Comparison of ENCODE assay signal across 8 cellular contexts in genomic region chr2:63189026-63189425, GRCh38.
DNase-seq lines count a peak whose midpoint lies in the region; ATAC-seq and TF ChIP-seq lines count a peak whose summit lies in the region.

No MANE protein-coding gene starts in this region.

- no peak overlapping the region for H3K4me3 ChIP-seq in left lung
- no peak overlapping the region for H3K4me3 ChIP-seq in effector memory CD4-positive, alpha-beta T cell (ENCODE audit: insufficient read depth, low read depth, low read length, poor library complexity, severe bottlenecking)

- no peaks in the 10 kb centered on the region for H3K4me1 ChIP-seq in left lung
- H3K4me1 ChIP-seq in effector memory CD4-positive, alpha-beta T cell (ENCODE audit: control insufficient read depth, insufficient read depth, low read length, poor library complexity, severe bottlenecking): no peaks in the 10 kb centered on the region

- no peaks in the 10 kb centered on the region for H3K36me3 ChIP-seq in left lung
- no peaks in the 10 kb centered on the region for H3K36me3 ChIP-seq in effector memory CD4-positive, alpha-beta T cell (ENCODE audit: control insufficient read depth, insufficient read depth, low read length)

- intact Hi-C loops in left lung (cut with DNase I): no loop called here

- peak; percentile 73 for ATAC-seq in left lung
- ATAC-seq in stimulated activated naive CD8-positive, alpha-beta T cell treated with anti-CD3 and anti-CD28 coated beads, Interleukin-15, Interleukin-2, amounts not matched to agents 100 U/mL and 50 U/mL, for 24 hours: no peak

- peaks cover 0 to 25% of the 10 kb centered on the region in 2 donors for H3K9me3 ChIP-seq in left lung
- H3K9me3 ChIP-seq in effector memory CD4-positive, alpha-beta T cell (ENCODE audit: control insufficient read depth, low read length): peaks cover 6% of the 10 kb centered on the region

- DNase-seq in GM19238 (ENCODE audit: insufficient read length, low spot score) (peak; percentile 2), amniotic epithelial cell (ENCODE audit: low read depth) (peak; percentile 51), left lung (no peak)
- no peak for DNase-seq in stimulated activated naive CD8-positive, alpha-beta T cell treated with anti-CD3 and anti-CD28 coated beads, Interleukin-15, Interleukin-2, amounts not matched to agents 100 U/mL and 50 U/mL, for 24 hours
- DNase-seq in effector memory CD4-positive, alpha-beta T cell: no peak
- DNase-seq in stimulated activated CD4-positive, alpha-beta T cell treated with anti-CD3 and anti-CD28 coated beads, Interleukin-4, amount 100 ng/mL, for 24 hours: no peak

- TF ChIP-seq CTCF in C4-2B (conservative IDR thresholded peaks at IDR 0.05): peak; percentile 71
- peak in 1 of 2 donors; percentile 26 for TF ChIP-seq CTCF in left lung (IDR thresholded peaks at IDR 0.05)

- TF ChIP-seq RAD21 in Ishikawa (IDR thresholded peaks at IDR 0.05; ENCODE audit: low read depth): peak; percentile 72

- no peaks in the 10 kb centered on the region for H3K27me3 ChIP-seq in left lung
- H3K27me3 ChIP-seq in effector memory CD4-positive, alpha-beta T cell (replicated peaks; ENCODE audit: control insufficient read depth, insufficient read depth, low read length, poor library complexity, severe bottlenecking): no peaks in the 10 kb centered on the region

- TF ChIP-seq EP300 in Ishikawa (IDR thresholded peaks at IDR 0.05; ENCODE audit: borderline replicate concordance): no peak

- H3K27ac ChIP-seq in C4-2B: no peak overlapping the region
- H3K27ac ChIP-seq in left lung: no peak overlapping the region
- H3K27ac ChIP-seq in effector memory CD4-positive, alpha-beta T cell (ENCODE audit: insufficient read depth, low read length, poor library complexity, severe bottlenecking): no peak overlapping the region

TF ChIP-seq in Ishikawa, 13 proteins besides CTCF, POLR2A, EP300 and RAD21:
- TF ChIP-seq, protein P1, sequence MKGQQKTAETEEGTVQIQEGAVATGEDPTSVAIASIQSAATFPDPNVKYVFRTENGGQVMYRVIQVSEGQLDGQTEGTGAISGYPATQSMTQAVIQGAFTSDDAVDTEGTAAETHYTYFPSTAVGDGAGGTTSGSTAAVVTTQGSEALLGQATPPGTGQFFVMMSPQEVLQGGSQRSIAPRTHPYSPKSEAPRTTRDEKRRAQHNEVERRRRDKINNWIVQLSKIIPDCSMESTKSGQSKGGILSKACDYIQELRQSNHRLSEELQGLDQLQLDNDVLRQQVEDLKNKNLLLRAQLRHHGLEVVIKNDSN (IDR thresholded peaks at IDR 0.05): no peak
- no peak for TF ChIP-seq EGR1 (IDR thresholded peaks at IDR 0.05)
- no peak for TF ChIP-seq REST (IDR thresholded peaks at IDR 0.05; ENCODE audit: low read depth)
- TF ChIP-seq FOXM1 (IDR thresholded peaks at IDR 0.05; ENCODE audit: borderline replicate concordance, low read depth): no peak
- no peak for TF ChIP-seq TCF12 (IDR thresholded peaks at IDR 0.05; ENCODE audit: low read depth)
- TF ChIP-seq TAF1 (IDR thresholded peaks at IDR 0.05; ENCODE audit: low read depth): no peak
- TF ChIP-seq, protein P2, sequence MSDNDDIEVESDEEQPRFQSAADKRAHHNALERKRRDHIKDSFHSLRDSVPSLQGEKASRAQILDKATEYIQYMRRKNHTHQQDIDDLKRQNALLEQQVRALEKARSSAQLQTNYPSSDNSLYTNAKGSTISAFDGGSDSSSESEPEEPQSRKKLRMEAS (IDR thresholded peaks at IDR 0.05): no peak
- TF ChIP-seq ZBTB7A (IDR thresholded peaks at IDR 0.05; ENCODE audit: low read depth): no peak
- no peak for TF ChIP-seq TEAD4 (IDR thresholded peaks at IDR 0.05)

Comparison
In these comparisons a context has a peak if more than half of its experiments do, and no peak if none do; other contexts are left out.
1. DNase-seq: peak in GM19238 (single experiment) and amniotic epithelial cell (single experiment); none in left lung (0 of 2), stimulated activated naive CD8-positive, alpha-beta T cell treated with anti-CD3 and anti-CD28 coated beads, Interleukin-15, Interleukin-2, amounts not matched to agents 100 U/mL and 50 U/mL, for 24 hours (single experiment), effector memory CD4-positive, alpha-beta T cell (0 of 3) and stimulated activated CD4-positive, alpha-beta T cell treated with anti-CD3 and anti-CD28 coated beads, Interleukin-4, amount 100 ng/mL, for 24 hours (single experiment).